Comparison of ENCODE assay signal across 17 cellular contexts in the genomic region with DNA sequence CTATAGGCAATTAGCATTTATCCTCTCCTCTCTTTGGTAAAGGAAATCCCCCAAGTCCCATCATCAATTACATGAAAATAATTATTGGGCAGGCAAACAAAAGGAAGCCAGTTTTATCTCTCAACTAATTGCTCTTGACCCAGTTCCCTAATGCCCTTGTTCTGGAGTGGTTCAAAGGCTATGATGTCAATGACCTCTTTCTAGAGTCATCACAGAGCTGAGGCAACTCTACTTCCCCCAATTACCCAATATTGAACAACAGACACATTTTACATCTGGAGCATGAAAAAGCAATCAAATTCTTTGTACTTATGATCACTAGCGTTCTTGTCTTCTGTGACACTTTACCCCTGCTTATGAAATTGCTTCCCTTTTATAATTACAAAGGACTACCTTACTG. TPM values are rescaled to one million over a fixed set of nuclear protein-coding genes. Genes with fewer than 3 reads are reported as not detected.
DNase-seq lines count a peak whose midpoint lies in the region; ATAC-seq and TF ChIP-seq lines count a peak whose summit lies in the region.
"Had no signal": no experiment of that assay in that cellular context is flagged by ENCODE, and none has a peak within 500 bp of the region (broad histone marks: within the 10 kb centered on the region; RNA-seq: fewer than 3 reads in every experiment).

No MANE protein-coding gene starts in this region.

- H3K9me3 ChIP-seq in upper lobe of right lung, result no peaks in the 10 kb centered on the region
- H3K9me3 ChIP-seq: BE2C had no signal

- peaks cover 2% of the 10 kb centered on the region for H3K4me1 Mint-ChIP-seq in activated CD4-positive, alpha-beta T cell treated with anti-CD3 and anti-CD28 coated beads, Interleukin-2, amount 10 ng/mL, durations not matched to agents 24 days and 14 days
- H3K4me1 Mint-ChIP-seq in activated T-helper 17 cell treated with anti-CD3 and anti-CD28 coated beads, Interleukin-2, amount 50 U/mL, for 72 hours, result peaks cover 12% of the 10 kb centered on the region

- no peak overlapping the region for H3K4me3 Mint-ChIP-seq in activated CD4-positive, alpha-beta T cell treated with anti-CD3 and anti-CD28 coated beads, Interleukin-2, amount 10 ng/mL, durations not matched to agents 24 days and 14 days
- H3K4me3 Mint-ChIP-seq in activated T-helper 17 cell treated with anti-CD3 and anti-CD28 coated beads, Interleukin-2, amount 50 U/mL, for 72 hours, result no peak overlapping the region
- H3K4me3 Mint-ChIP-seq: CD4-positive, alpha-beta memory T cell had no signal

- H3K27me3 ChIP-seq in upper lobe of right lung, result no peaks in the 10 kb centered on the region
- H3K27me3 ChIP-seq: BE2C had no signal

- no peak for TF ChIP-seq CTCF in upper lobe of right lung (IDR thresholded peaks at IDR 0.05)

- no peak overlapping the region for H3K4me3 ChIP-seq in upper lobe of right lung

- H3K36me3 Mint-ChIP-seq in activated CD4-positive, alpha-beta T cell treated with anti-CD3 and anti-CD28 coated beads, Interleukin-2, amount 10 ng/mL, durations not matched to agents 24 days and 14 days (ENCODE audit: low read depth), result peaks cover 41% of the 10 kb centered on the region
- H3K36me3 Mint-ChIP-seq in activated T-helper 17 cell treated with anti-CD3 and anti-CD28 coated beads, Interleukin-2, amount 50 U/mL, for 72 hours (ENCODE audit: low read depth), result no peaks in the 10 kb centered on the region

- intact Hi-C loops in activated CD4-positive, alpha-beta T cell treated with anti-CD3 and anti-CD28 coated beads, Interleukin-2, amount 10 ng/mL, durations not matched to agents 24 days and 14 days (cut with micrococcal nuclease), result no loop called here
- intact Hi-C loops in upper lobe of right lung (cut with DNase I), result no loop called here

- H3K27me3 Mint-ChIP-seq in activated CD4-positive, alpha-beta T cell treated with anti-CD3 and anti-CD28 coated beads, Interleukin-2, amount 10 ng/mL, durations not matched to agents 24 days and 14 days, result no peaks in the 10 kb centered on the region
- H3K27me3 Mint-ChIP-seq in activated T-helper 17 cell treated with anti-CD3 and anti-CD28 coated beads, Interleukin-2, amount 50 U/mL, for 72 hours, result no peaks in the 10 kb centered on the region
- H3K27me3 Mint-ChIP-seq: CD4-positive, alpha-beta memory T cell had no signal

- no peaks in the 10 kb centered on the region for H3K4me1 ChIP-seq in upper lobe of right lung
- H3K4me1 ChIP-seq: BE2C had no signal

- ATAC-seq in activated T-helper 17 cell treated with anti-CD3 and anti-CD28 coated beads, Interleukin-2, amount 50 U/mL, for 72 hours (replicated peaks), result no peak
- peak; percentile 37 for ATAC-seq in upper lobe of right lung
- no peak for ATAC-seq in HG02870 (IDR thresholded peaks at IDR 0.05; ENCODE audit: unreplicated experiment)
- ATAC-seq: Panc1 had no signal

- peak; percentile 48 for DNase-seq in activated CD4-positive, alpha-beta T cell treated with anti-CD3 and anti-CD28 coated beads, Interleukin-2, amount 10 ng/mL, durations not matched to agents 24 days and 14 days
- DNase-seq in activated CD4-positive, alpha-beta T cell treated with anti-CD3 and anti-CD28 coated beads for 48 hours, result no peak
- DNase-seq in NOMO-1 treated with DMSO at 0.1 percent for 48 hours (lab: John Stamatoyannopoulos, UW; ENCODE audit: unreplicated experiment) (peak; percentile 84), upper lobe of right lung (no peak), occipital lobe (lab: John Stamatoyannopoulos, UW) (no peak)
- DNase-seq in stimulated activated CD4-positive, alpha-beta T cell treated with anti-CD3 and anti-CD28 coated beads, Interleukin-4, amount 100 ng/mL, for 24 hours, result no peak
- DNase-seq: BE2C; CD4-positive, alpha-beta memory T cell; NCI-H1092 treated with DMSO at 0.1 percent for 48 hours; NCI-H146; NCI-H2081; NCI-H510A treated with DMSO at 0.1 percent for 48 hours; NCI-H774 had no signal

- no peak overlapping the region for H3K27ac ChIP-seq in upper lobe of right lung
- H3K27ac ChIP-seq: KMS-11 had no signal

- H3K36me3 ChIP-seq in upper lobe of right lung, result no peaks in the 10 kb centered on the region

- no peak overlapping the region for H3K27ac Mint-ChIP-seq in activated CD4-positive, alpha-beta T cell treated with anti-CD3 and anti-CD28 coated beads, Interleukin-2, amount 10 ng/mL, durations not matched to agents 24 days and 14 days
- H3K27ac Mint-ChIP-seq in activated T-helper 17 cell treated with anti-CD3 and anti-CD28 coated beads, Interleukin-2, amount 50 U/mL, for 72 hours, result peak overlapping the region; percentile 32

- peaks cover 25% of the 10 kb centered on the region for H3K9me3 Mint-ChIP-seq in activated CD4-positive, alpha-beta T cell treated with anti-CD3 and anti-CD28 coated beads, Interleukin-2, amount 10 ng/mL, durations not matched to agents 24 days and 14 days
- peaks cover 8% of the 10 kb centered on the region for H3K9me3 Mint-ChIP-seq in activated T-helper 17 cell treated with anti-CD3 and anti-CD28 coated beads, Interleukin-2, amount 50 U/mL, for 72 hours

RNA-seq across cellular contexts. Expression of gene NT5E, which starts 43.5 kb away (rescaled TPM):
- 14.8 and 15.2 TPM in 2 replicates for total RNA-seq in activated CD4-positive, alpha-beta T cell treated with anti-CD3 and anti-CD28 coated beads, Interleukin-2, amount 10 ng/mL, durations not matched to agents 24 days and 14 days
- 10 to 100 TPM in 1 of 2 donors, 1 to 10 TPM in 1; 1.2 to 10.5 TPM for total RNA-seq in activated T-helper 17 cell treated with anti-CD3 and anti-CD28 coated beads, Interleukin-2, amount 50 U/mL, for 72 hours
- total RNA-seq in upper lobe of right lung, result 15.3 TPM
- total RNA-seq in occipital lobe, result 4.7 TPM

Comparison
In these comparisons a context has a peak if more than half of its experiments do, and no peak if none do; other contexts are left out.
1. DNase-seq: peak in activated CD4-positive, alpha-beta T cell treated with anti-CD3 and anti-CD28 coated beads, Interleukin-2, amount 10 ng/mL, durations not matched to agents 24 days and 14 days (single experiment) and NOMO-1 treated with DMSO at 0.1 percent for 48 hours (single experiment); none in activated CD4-positive, alpha-beta T cell treated with anti-CD3 and anti-CD28 coated beads for 48 hours (single experiment), upper lobe of right lung (single experiment), stimulated activated CD4-positive, alpha-beta T cell treated with anti-CD3 and anti-CD28 coated beads, Interleukin-4, amount 100 ng/mL, for 24 hours (single experiment) and occipital lobe (single experiment).